ENCODE assay signal across 1 cellular context in the genomic region with DNA sequence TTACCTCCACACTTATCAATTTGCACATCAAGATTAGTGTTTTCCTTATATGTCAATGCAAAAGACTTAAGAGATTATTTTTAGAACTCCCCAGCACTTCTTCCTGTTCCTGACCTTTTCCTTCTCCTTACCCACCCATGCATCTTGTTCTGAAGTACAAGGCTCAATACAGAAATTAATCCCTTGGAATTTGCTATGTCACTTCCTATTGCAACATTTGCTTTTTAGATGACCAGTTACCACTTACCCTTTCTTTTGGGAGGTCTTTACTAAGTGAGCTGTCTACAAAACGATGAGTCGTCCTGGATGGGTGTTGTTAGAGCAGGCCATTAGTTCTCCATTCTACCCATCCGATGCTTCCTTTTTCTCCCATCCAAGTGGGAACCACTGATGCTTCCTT.
TF ChIP-seq lines count a peak whose summit lies in the region.

No MANE protein-coding gene starts in this region.

TF ChIP-seq in SK-N-SH, 30 proteins besides CTCF, POLR2A, EP300 and RAD21 (continued from another document):
- TF ChIP-seq, protein P1, sequence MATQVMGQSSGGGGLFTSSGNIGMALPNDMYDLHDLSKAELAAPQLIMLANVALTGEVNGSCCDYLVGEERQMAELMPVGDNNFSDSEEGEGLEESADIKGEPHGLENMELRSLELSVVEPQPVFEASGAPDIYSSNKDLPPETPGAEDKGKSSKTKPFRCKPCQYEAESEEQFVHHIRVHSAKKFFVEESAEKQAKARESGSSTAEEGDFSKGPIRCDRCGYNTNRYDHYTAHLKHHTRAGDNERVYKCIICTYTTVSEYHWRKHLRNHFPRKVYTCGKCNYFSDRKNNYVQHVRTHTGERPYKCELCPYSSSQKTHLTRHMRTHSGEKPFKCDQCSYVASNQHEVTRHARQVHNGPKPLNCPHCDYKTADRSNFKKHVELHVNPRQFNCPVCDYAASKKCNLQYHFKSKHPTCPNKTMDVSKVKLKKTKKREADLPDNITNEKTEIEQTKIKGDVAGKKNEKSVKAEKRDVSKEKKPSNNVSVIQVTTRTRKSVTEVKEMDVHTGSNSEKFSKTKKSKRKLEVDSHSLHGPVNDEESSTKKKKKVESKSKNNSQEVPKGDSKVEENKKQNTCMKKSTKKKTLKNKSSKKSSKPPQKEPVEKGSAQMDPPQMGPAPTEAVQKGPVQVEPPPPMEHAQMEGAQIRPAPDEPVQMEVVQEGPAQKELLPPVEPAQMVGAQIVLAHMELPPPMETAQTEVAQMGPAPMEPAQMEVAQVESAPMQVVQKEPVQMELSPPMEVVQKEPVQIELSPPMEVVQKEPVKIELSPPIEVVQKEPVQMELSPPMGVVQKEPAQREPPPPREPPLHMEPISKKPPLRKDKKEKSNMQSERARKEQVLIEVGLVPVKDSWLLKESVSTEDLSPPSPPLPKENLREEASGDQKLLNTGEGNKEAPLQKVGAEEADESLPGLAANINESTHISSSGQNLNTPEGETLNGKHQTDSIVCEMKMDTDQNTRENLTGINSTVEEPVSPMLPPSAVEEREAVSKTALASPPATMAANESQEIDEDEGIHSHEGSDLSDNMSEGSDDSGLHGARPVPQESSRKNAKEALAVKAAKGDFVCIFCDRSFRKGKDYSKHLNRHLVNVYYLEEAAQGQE (IDR thresholded peaks at IDR 0.05; ENCODE audit: low read depth, low read length) = no peak
- TF ChIP-seq POLR2AphosphoS5 (IDR thresholded peaks at IDR 0.05; ENCODE audit: low read depth, low read length) (0 out of 2 replicates have a peak, but pooled peaks have one; percentile 13), RCOR1 (IDR thresholded peaks at IDR 0.05; ENCODE audit: low read length) (no peak), GABPA (IDR thresholded peaks at IDR 0.05; ENCODE audit: low read depth) (no peak), FOXJ3 (CRISPR knock-in tag; IDR thresholded peaks at IDR 0.05) (no peak), SIN3A (IDR thresholded peaks at IDR 0.05; ENCODE audit: borderline replicate concordance, low read depth, low read length) (no peak), RFX5 (IDR thresholded peaks at IDR 0.05; ENCODE audit: low read length) (no peak), TAF1 (IDR thresholded peaks at IDR 0.05; ENCODE audit: borderline replicate concordance, low read depth, low read length) (no peak), GATA2 (CRISPR knock-in tag; IDR thresholded peaks at IDR 0.05) (no peak), MEF2A (IDR thresholded peaks at IDR 0.05; ENCODE audit: borderline replicate concordance, low read depth) (peak; percentile 69; the same call in 1 of the 2 replicates), FOXM1 (IDR thresholded peaks at IDR 0.05; ENCODE audit: low read depth) (no peak), MXI1 (IDR thresholded peaks at IDR 0.05; ENCODE audit: low read depth, low read length) (no peak), EZH2phosphoT487 (IDR thresholded peaks at IDR 0.05; ENCODE audit: borderline replicate concordance, low read depth) (no peak), NFIC (IDR thresholded peaks at IDR 0.05; ENCODE audit: borderline replicate concordance) (no peak), NRF1 (IDR thresholded peaks at IDR 0.05; ENCODE audit: low read depth, low read length) (no peak), FOSL2 (IDR thresholded peaks at IDR 0.05; ENCODE audit: borderline replicate concordance, low read depth) (peak; percentile 50), ELF1 (IDR thresholded peaks at IDR 0.05) (0 out of 2 replicates have a peak, but pooled peaks have one; percentile 13), RXRA (IDR thresholded peaks at IDR 0.05; ENCODE audit: borderline replicate concordance, low read depth) (no peak)
- TF ChIP-seq, protein P2, sequence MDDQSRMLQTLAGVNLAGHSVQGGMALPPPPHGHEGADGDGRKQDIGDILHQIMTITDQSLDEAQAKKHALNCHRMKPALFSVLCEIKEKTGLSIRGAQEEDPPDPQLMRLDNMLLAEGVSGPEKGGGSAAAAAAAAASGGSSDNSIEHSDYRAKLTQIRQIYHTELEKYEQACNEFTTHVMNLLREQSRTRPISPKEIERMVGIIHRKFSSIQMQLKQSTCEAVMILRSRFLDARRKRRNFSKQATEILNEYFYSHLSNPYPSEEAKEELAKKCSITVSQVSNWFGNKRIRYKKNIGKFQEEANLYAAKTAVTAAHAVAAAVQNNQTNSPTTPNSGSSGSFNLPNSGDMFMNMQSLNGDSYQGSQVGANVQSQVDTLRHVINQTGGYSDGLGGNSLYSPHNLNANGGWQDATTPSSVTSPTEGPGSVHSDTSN (IDR thresholded peaks at IDR 0.05) = peak; percentile 58
- TF ChIP-seq, protein P3, sequence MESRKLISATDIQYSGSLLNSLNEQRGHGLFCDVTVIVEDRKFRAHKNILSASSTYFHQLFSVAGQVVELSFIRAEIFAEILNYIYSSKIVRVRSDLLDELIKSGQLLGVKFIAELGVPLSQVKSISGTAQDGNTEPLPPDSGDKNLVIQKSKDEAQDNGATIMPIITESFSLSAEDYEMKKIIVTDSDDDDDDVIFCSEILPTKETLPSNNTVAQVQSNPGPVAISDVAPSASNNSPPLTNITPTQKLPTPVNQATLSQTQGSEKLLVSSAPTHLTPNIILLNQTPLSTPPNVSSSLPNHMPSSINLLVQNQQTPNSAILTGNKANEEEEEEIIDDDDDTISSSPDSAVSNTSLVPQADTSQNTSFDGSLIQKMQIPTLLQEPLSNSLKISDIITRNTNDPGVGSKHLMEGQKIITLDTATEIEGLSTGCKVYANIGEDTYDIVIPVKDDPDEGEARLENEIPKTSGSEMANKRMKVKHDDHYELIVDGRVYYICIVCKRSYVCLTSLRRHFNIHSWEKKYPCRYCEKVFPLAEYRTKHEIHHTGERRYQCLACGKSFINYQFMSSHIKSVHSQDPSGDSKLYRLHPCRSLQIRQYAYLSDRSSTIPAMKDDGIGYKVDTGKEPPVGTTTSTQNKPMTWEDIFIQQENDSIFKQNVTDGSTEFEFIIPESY (IDR thresholded peaks at IDR 0.05; ENCODE audit: borderline replicate concordance, low read depth) = no peak
- TF ChIP-seq, protein P4, sequence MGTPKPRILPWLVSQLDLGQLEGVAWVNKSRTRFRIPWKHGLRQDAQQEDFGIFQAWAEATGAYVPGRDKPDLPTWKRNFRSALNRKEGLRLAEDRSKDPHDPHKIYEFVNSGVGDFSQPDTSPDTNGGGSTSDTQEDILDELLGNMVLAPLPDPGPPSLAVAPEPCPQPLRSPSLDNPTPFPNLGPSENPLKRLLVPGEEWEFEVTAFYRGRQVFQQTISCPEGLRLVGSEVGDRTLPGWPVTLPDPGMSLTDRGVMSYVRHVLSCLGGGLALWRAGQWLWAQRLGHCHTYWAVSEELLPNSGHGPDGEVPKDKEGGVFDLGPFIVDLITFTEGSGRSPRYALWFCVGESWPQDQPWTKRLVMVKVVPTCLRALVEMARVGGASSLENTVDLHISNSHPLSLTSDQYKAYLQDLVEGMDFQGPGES (IDR thresholded peaks at IDR 0.05; ENCODE audit: low read depth, low read length) = no peak
- TF ChIP-seq, protein P5, sequence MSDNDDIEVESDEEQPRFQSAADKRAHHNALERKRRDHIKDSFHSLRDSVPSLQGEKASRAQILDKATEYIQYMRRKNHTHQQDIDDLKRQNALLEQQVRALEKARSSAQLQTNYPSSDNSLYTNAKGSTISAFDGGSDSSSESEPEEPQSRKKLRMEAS (IDR thresholded peaks at IDR 0.05; ENCODE audit: low read depth) = no peak
